In genomic region chr6:131914234-131914633, GRCh38 we compare ENCODE assay signal across 1 cellular context.
TF ChIP-seq lines count a peak whose summit lies in the region.

No MANE protein-coding gene starts in this region.

TF ChIP-seq in HCT116, 20 proteins besides CTCF, POLR2A, EP300 and RAD21:
- TF ChIP-seq TCF7L2 (IDR thresholded peaks at IDR 0.05; ENCODE audit: borderline replicate concordance, extremely low read depth, insufficient read depth, insufficient read length) (no peak), ELF1 (IDR thresholded peaks at IDR 0.05; ENCODE audit: borderline replicate concordance, low read depth) (no peak), POLR2AphosphoS5 (IDR thresholded peaks at IDR 0.05; ENCODE audit: low read depth, low read length) (no peak), ZNF274 (IDR thresholded peaks at IDR 0.05; ENCODE audit: low read depth, low read length) (no peak), ZFX (IDR thresholded peaks at IDR 0.05) (no peak), CBX3 (IDR thresholded peaks at IDR 0.05; ENCODE audit: low read depth) (no peak)
- TF ChIP-seq, protein P1, sequence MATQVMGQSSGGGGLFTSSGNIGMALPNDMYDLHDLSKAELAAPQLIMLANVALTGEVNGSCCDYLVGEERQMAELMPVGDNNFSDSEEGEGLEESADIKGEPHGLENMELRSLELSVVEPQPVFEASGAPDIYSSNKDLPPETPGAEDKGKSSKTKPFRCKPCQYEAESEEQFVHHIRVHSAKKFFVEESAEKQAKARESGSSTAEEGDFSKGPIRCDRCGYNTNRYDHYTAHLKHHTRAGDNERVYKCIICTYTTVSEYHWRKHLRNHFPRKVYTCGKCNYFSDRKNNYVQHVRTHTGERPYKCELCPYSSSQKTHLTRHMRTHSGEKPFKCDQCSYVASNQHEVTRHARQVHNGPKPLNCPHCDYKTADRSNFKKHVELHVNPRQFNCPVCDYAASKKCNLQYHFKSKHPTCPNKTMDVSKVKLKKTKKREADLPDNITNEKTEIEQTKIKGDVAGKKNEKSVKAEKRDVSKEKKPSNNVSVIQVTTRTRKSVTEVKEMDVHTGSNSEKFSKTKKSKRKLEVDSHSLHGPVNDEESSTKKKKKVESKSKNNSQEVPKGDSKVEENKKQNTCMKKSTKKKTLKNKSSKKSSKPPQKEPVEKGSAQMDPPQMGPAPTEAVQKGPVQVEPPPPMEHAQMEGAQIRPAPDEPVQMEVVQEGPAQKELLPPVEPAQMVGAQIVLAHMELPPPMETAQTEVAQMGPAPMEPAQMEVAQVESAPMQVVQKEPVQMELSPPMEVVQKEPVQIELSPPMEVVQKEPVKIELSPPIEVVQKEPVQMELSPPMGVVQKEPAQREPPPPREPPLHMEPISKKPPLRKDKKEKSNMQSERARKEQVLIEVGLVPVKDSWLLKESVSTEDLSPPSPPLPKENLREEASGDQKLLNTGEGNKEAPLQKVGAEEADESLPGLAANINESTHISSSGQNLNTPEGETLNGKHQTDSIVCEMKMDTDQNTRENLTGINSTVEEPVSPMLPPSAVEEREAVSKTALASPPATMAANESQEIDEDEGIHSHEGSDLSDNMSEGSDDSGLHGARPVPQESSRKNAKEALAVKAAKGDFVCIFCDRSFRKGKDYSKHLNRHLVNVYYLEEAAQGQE (IDR thresholded peaks at IDR 0.05; ENCODE audit: low read depth): no peak
